1 cellular context compared by ENCODE assay signal in the genomic region with DNA sequence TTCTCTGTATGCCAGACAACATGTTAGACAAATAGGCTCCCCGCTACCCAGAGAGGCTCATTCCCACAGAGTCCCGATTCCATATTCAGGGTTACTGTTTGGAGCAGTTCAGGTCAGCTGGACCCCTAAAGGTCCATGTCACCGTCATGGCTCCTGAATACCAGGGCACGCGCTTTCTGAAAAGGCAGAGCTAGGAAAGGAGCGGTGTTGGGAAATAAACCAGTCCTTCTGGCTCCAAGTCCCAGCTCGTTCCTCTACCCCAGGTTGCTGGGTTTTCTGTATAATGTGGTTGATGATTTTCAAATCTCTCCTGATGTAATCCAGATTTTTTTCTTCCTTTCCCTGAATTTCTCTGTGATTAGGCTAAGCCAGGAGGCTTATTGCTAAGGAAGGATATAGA.
TF ChIP-seq lines count a peak whose summit lies in the region.

No MANE protein-coding gene starts in this region.

TF ChIP-seq in IMR-90, 13 proteins besides CTCF, POLR2A, EP300 and RAD21:
- TF ChIP-seq, protein P1, sequence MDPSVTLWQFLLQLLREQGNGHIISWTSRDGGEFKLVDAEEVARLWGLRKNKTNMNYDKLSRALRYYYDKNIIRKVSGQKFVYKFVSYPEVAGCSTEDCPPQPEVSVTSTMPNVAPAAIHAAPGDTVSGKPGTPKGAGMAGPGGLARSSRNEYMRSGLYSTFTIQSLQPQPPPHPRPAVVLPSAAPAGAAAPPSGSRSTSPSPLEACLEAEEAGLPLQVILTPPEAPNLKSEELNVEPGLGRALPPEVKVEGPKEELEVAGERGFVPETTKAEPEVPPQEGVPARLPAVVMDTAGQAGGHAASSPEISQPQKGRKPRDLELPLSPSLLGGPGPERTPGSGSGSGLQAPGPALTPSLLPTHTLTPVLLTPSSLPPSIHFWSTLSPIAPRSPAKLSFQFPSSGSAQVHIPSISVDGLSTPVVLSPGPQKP (IDR thresholded peaks at IDR 0.05; ENCODE audit: borderline replicate concordance, low read depth, low read length), result no peak
- no peak for TF ChIP-seq MAZ (IDR thresholded peaks at IDR 0.05; ENCODE audit: borderline replicate concordance, low read depth, low read length)
- TF ChIP-seq NFE2L2 (IDR thresholded peaks at IDR 0.05; ENCODE audit: low read depth, low read length), result no peak
- TF ChIP-seq RFX5 (IDR thresholded peaks at IDR 0.05; ENCODE audit: low read depth, low read length), result no peak
- TF ChIP-seq CHD1 (IDR thresholded peaks at IDR 0.05; ENCODE audit: low read depth, low read length), result no peak
